In the genomic region with DNA sequence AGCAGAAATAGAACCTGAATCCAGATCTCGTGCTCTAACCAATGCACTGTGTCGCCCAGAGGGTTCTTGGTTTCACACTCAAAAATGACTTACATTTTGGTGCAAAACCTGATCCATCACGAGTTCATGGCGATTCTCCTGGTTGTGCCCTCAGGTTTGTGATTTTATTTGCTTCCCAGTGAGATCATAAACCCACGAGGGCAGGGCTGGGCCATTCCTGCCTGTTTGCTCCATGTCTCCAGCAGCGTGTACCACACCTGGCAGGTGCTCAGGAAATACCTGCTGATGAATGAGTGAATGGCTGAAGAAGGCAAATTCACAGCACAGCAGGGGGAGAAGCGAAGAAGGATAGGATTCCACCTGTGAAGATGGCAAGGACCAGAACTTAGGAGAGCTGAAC, we compare ENCODE assay signal across 1 cellular context.
TF ChIP-seq lines count a peak whose summit lies in the region.

No MANE protein-coding gene starts in this region.

TF ChIP-seq in HEK293T, 16 proteins besides CTCF, POLR2A, EP300 and RAD21 (continued from another document):
- no peak for TF ChIP-seq LEF1 (IDR thresholded peaks at IDR 0.05; ENCODE audit: borderline replicate concordance)
- TF ChIP-seq ZNF384 (IDR thresholded peaks at IDR 0.05), result no peak
- no peak for TF ChIP-seq NFRKB (IDR thresholded peaks at IDR 0.05)
- TF ChIP-seq HDGF (IDR thresholded peaks at IDR 0.05; ENCODE audit: borderline replicate concordance), result no peak
- no peak for TF ChIP-seq ARNT (IDR thresholded peaks at IDR 0.05)
- no peak for TF ChIP-seq FOXK2 (IDR thresholded peaks at IDR 0.05)
- no peak for TF ChIP-seq SP1 (IDR thresholded peaks at IDR 0.05)
- no peak for TF ChIP-seq BHLHE40 (IDR thresholded peaks at IDR 0.05; ENCODE audit: borderline replicate concordance)
TF ChIP-seq in HEK293T: peak in this region for 0.
